In genomic region chr11:116830184-116830912, GRCh38 we compare ENCODE assay signal across 1 cellular context.
TF ChIP-seq lines count a peak whose summit lies in the region.

No MANE protein-coding gene starts in this region.

TF ChIP-seq in liver, 16 proteins besides CTCF, POLR2A, EP300 and RAD21 (continued from another document):
- TF ChIP-seq HNF4G (IDR thresholded peaks at IDR 0.05) (no peak), NR2F2 (IDR thresholded peaks at IDR 0.05) (no peak), YY1 (IDR thresholded peaks at IDR 0.05) (no peak), ZBTB33 (IDR thresholded peaks at IDR 0.05) (no peak), FOXA2 (IDR thresholded peaks at IDR 0.05) (no peak), SP1 (IDR thresholded peaks at IDR 0.05) (no peak), JUND (IDR thresholded peaks at IDR 0.05) (no peak), EGR1 (IDR thresholded peaks at IDR 0.05; ENCODE audit: low read depth in 2 of 2) (no peak), ATF3 (IDR thresholded peaks at IDR 0.05) (no peak)
